ENCODE assay signal across 7 cellular contexts in the genomic region with DNA sequence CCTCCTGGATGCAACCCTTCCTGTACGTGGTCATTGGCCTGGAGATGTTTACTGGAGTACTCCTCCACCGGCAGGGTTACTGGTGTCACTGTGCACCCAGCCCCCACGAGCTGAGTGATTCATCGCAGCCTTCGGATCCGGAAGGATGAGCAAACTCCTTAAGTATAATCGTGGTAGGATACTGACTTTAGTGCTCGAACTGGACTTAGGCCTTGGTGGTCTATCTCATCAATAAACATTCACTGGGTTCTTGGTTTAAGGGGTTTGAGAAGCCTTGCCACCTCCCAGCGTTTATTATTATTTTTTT.
DNase-seq lines count a peak whose midpoint lies in the region; ATAC-seq, FAIRE-seq and TF ChIP-seq lines count a peak whose summit lies in the region.
"Not testable (repeated sequence)": the region's sequence is repeated elsewhere in the genome, so short reads cannot be mapped to it uniquely, and the experiment has no call there.

No MANE protein-coding gene starts in this region.

- H3K27ac Mint-ChIP-seq in activated naive CD4-positive, alpha-beta T cell treated with anti-CD3 and anti-CD28 coated beads for 36 hours; effector memory CD8-positive, alpha-beta T cell: not testable (repeated sequence)

- H3K9ac ChIP-seq in HUES6 (ENCODE audit: low read length); iPS-20b (ENCODE audit: low read depth, low read length): not testable (repeated sequence)

- H3K27ac ChIP-seq in HUES6 (ENCODE audit: low read depth, low read length); iPS-20b (ENCODE audit: low read length): not testable (repeated sequence)

- H3K4me3 Mint-ChIP-seq in activated naive CD4-positive, alpha-beta T cell treated with anti-CD3 and anti-CD28 coated beads for 36 hours, result peak overlapping the region; percentile 77
- peak overlapping the region; percentile 75 to 77 for H3K4me3 Mint-ChIP-seq in effector memory CD8-positive, alpha-beta T cell

- ATAC-seq in effector memory CD8-positive, alpha-beta T cell (replicated peaks), result not testable (repeated sequence)
- peak; percentile 83 for ATAC-seq in omental fat pad (ENCODE audit: low FRiP score)

- CTCF ChIA-PET in activated naive CD4-positive, alpha-beta T cell treated with anti-CD3 and anti-CD28 coated beads for 36 hours (lab: Charles Lee), result not testable (repeated sequence)

- peak; percentile 89 for FAIRE-seq in GM12892 (lab: Jason Lieb, UNC)

- not testable (repeated sequence) for H3K9me3 ChIP-seq in HUES6 (ENCODE audit: control insufficient read depth, insufficient read depth, low read depth, low read length); iPS-20b (ENCODE audit: insufficient read depth, low read depth, low read length)

- not testable (repeated sequence) for H3K9me3 Mint-ChIP-seq in activated naive CD4-positive, alpha-beta T cell treated with anti-CD3 and anti-CD28 coated beads for 36 hours; effector memory CD8-positive, alpha-beta T cell

- H3K36me3 Mint-ChIP-seq in activated naive CD4-positive, alpha-beta T cell treated with anti-CD3 and anti-CD28 coated beads for 36 hours (ENCODE audit: low read depth); effector memory CD8-positive, alpha-beta T cell (ENCODE audit: insufficient read depth): not testable (repeated sequence)

- not testable (repeated sequence) for H3K4me1 ChIP-seq in HUES6 (ENCODE audit: control insufficient read depth, insufficient read depth, low read length); iPS-20b (ENCODE audit: insufficient read depth, low read length)

- H3K27me3 ChIP-seq in HUES6 (ENCODE audit: control insufficient read depth, insufficient read depth, low read length) (peaks cover 39% of the 10 kb centered on the region), iPS-20b (ENCODE audit: insufficient read depth, low read length) (peaks cover 35% of the 10 kb centered on the region)

- DNase-seq in GM12892 (ENCODE audit: insufficient read length); effector memory CD8-positive, alpha-beta T cell; omental fat pad (ENCODE audit: low spot score): not testable (repeated sequence)
- peak; percentile 67 for DNase-seq in RPMI7951 (ENCODE audit: low read depth)
- DNase-seq in activated naive CD4-positive, alpha-beta T cell treated with anti-CD3 and anti-CD28 coated beads for 36 hours, result peak; percentile 5

- H3K4me3 ChIP-seq in HUES6 (ENCODE audit: low read depth, low read length) (peak overlapping the region; percentile 73), iPS-20b (ENCODE audit: low read length) (peak overlapping the region; percentile 66; the same call in 1 of the 2 replicates)

- TF ChIP-seq POLR2A in GM12892 (IDR thresholded peaks at IDR 0.05; ENCODE audit: low read depth, low read length), result not testable (repeated sequence)

- not testable (repeated sequence) for H3K36me3 ChIP-seq in HUES6 (ENCODE audit: control insufficient read depth, insufficient read depth, low read length); iPS-20b (ENCODE audit: insufficient read depth, low read depth, low read length)

- peaks cover 52% of the 10 kb centered on the region for H3K27me3 Mint-ChIP-seq in activated naive CD4-positive, alpha-beta T cell treated with anti-CD3 and anti-CD28 coated beads for 36 hours (ENCODE audit: low read depth)
- peaks cover 64 to 83% of the 10 kb centered on the region in 2 donors for H3K27me3 Mint-ChIP-seq in effector memory CD8-positive, alpha-beta T cell

- intact Hi-C loops in activated naive CD4-positive, alpha-beta T cell treated with anti-CD3 and anti-CD28 coated beads for 36 hours (cut with micrococcal nuclease), result not testable (repeated sequence)

- H3K4me1 Mint-ChIP-seq in activated naive CD4-positive, alpha-beta T cell treated with anti-CD3 and anti-CD28 coated beads for 36 hours (ENCODE audit: low read depth), result not testable (repeated sequence)
- H3K4me1 Mint-ChIP-seq in effector memory CD8-positive, alpha-beta T cell (ENCODE audit: low read depth in 2 of 2), result peaks cover 9 to 10% of the 10 kb centered on the region in 2 donors

- not testable (repeated sequence) for TF ChIP-seq CTCF in omental fat pad (IDR thresholded peaks at IDR 0.05)
